8 cellular contexts compared by ENCODE assay signal in genomic region chr9:121278535-121279169, GRCh38. TPM values are rescaled to one million over a fixed set of nuclear protein-coding genes. Genes with fewer than 3 reads are reported as not detected.
A peak's percentile ranks its signal among the peaks of the same experiment; 100 is the strongest.
DNase-seq lines count a peak whose midpoint lies in the region; ATAC-seq and TF ChIP-seq lines count a peak whose summit lies in the region.

No MANE protein-coding gene starts in this region.

- no peak overlapping the region for H3K4me3 ChIP-seq in SU-DHL-6 (ENCODE audit: insufficient read depth, low read length, poor library complexity, severe bottlenecking)

- H3K9me3 ChIP-seq in SU-DHL-6 (ENCODE audit: insufficient read depth, low read length): no peaks in the 10 kb centered on the region

- H3K4me3 Mint-ChIP-seq in activated CD8-positive, alpha-beta memory T cell treated with anti-CD3 and anti-CD28 coated beads, Interleukin-2, amount 10 ng/mL, durations not matched to agents 7 days and 5 days: no peak overlapping the region

- no peak overlapping the region for H3K9ac ChIP-seq in SU-DHL-6 (ENCODE audit: low read length)

- TF ChIP-seq CTCF in SU-DHL-6 (IDR thresholded peaks at IDR 0.05; ENCODE audit: insufficient read depth, low read length, poor library complexity, severe bottlenecking): peak; percentile 53

- H3K79me2 ChIP-seq in SU-DHL-6 (ENCODE audit: insufficient read depth, low read length): no peaks in the 10 kb centered on the region

- peak; percentile 86 for ATAC-seq in activated CD8-positive, alpha-beta memory T cell treated with anti-CD3 and anti-CD28 coated beads, Interleukin-2, amount 10 ng/mL, durations not matched to agents 7 days and 5 days
- ATAC-seq in left lobe of liver (peak; percentile 91), GM21786 (IDR thresholded peaks at IDR 0.05; ENCODE audit: unreplicated experiment) (no peak)

- H3K27me3 ChIP-seq in SU-DHL-6 (ENCODE audit: low read length): no peaks in the 10 kb centered on the region

- no peaks in the 10 kb centered on the region for H3K27me3 Mint-ChIP-seq in activated CD8-positive, alpha-beta memory T cell treated with anti-CD3 and anti-CD28 coated beads, Interleukin-2, amount 10 ng/mL, durations not matched to agents 7 days and 5 days

- no peaks in the 10 kb centered on the region for H3K9me3 Mint-ChIP-seq in activated CD8-positive, alpha-beta memory T cell treated with anti-CD3 and anti-CD28 coated beads, Interleukin-2, amount 10 ng/mL, durations not matched to agents 7 days and 5 days (ENCODE audit: low read depth)

- H3K36me3 Mint-ChIP-seq in activated CD8-positive, alpha-beta memory T cell treated with anti-CD3 and anti-CD28 coated beads, Interleukin-2, amount 10 ng/mL, durations not matched to agents 7 days and 5 days: no peaks in the 10 kb centered on the region

- CTCF ChIA-PET in activated CD8-positive, alpha-beta memory T cell treated with anti-CD3 and anti-CD28 coated beads, Interleukin-2, amount 10 ng/mL, durations not matched to agents 7 days and 5 days (lab: Charles Lee): interaction anchor here (0.6 to 2.7 kb wide), 32 partner anchors 9 to 418 kb away, joined by 3 to 37 read pairs (median 3); partner anchors contain the start of genes GSN and RAB14

- H3K9me2 ChIP-seq in SU-DHL-6 (replicated peaks; ENCODE audit: insufficient read depth, low read length): no peaks in the 10 kb centered on the region

- DNase-seq in activated CD8-positive, alpha-beta memory T cell treated with anti-CD3 and anti-CD28 coated beads, Interleukin-2, amount 10 ng/mL, durations not matched to agents 7 days and 5 days: peak; percentile 61
- no peak for DNase-seq in activated CD8-positive, alpha-beta memory T cell treated with anti-CD3 and anti-CD28 coated beads, Interleukin-2, amount 50 U/mL, for 4 hours
- DNase-seq in HUDEP-2 (lab: John Stamatoyannopoulos, UW; ENCODE audit: unreplicated experiment in 76 of 76): peak in 45 of 76 experiments; percentile 7 to 70 (median 28)
- DNase-seq in left lobe of liver (ENCODE audit: low spot score): peak; percentile 59
- peak; percentile 27 for DNase-seq in stimulated activated CD4-positive, alpha-beta T cell treated with anti-CD3 and anti-CD28 coated beads, Interleukin-4, amount 100 ng/mL, for 1 hour

- H3K4me1 Mint-ChIP-seq in activated CD8-positive, alpha-beta memory T cell treated with anti-CD3 and anti-CD28 coated beads, Interleukin-2, amount 10 ng/mL, durations not matched to agents 7 days and 5 days: peaks cover 5% of the 10 kb centered on the region

- H3F3A ChIP-seq in SU-DHL-6 (ENCODE audit: insufficient read depth): no peaks in the 10 kb centered on the region

- no peak overlapping the region for H3K4me2 ChIP-seq in SU-DHL-6 (ENCODE audit: low read depth, low read length, poor library complexity, severe bottlenecking)

- no peaks in the 10 kb centered on the region for H3K36me3 ChIP-seq in SU-DHL-6 (ENCODE audit: low read length)

- H2AFZ ChIP-seq in SU-DHL-6 (ENCODE audit: low read depth, low read length, severe bottlenecking): no peak overlapping the region

- H3K27ac ChIP-seq in SU-DHL-6 (ENCODE audit: low read depth, low read length) (no peak overlapping the region), cingulate gyrus (ENCODE audit: low read depth, low read length) (peak overlapping the region; percentile 93)

- no peak overlapping the region for H3K27ac Mint-ChIP-seq in activated CD8-positive, alpha-beta memory T cell treated with anti-CD3 and anti-CD28 coated beads, Interleukin-2, amount 10 ng/mL, durations not matched to agents 7 days and 5 days

- no peaks in the 10 kb centered on the region for H4K20me1 ChIP-seq in SU-DHL-6 (ENCODE audit: low read depth, low read length)

RNA-seq across cellular contexts. Expression of gene GSN, which starts 10.7 kb away (rescaled TPM):
- total RNA-seq in activated CD8-positive, alpha-beta memory T cell treated with anti-CD3 and anti-CD28 coated beads, Interleukin-2, amount 10 ng/mL, durations not matched to agents 7 days and 5 days: 1 to 10 TPM; 3.2 to 8.0 TPM
- total RNA-seq in left lobe of liver: 30.8 TPM
